1 cellular context compared by ENCODE assay signal in the genomic region with DNA sequence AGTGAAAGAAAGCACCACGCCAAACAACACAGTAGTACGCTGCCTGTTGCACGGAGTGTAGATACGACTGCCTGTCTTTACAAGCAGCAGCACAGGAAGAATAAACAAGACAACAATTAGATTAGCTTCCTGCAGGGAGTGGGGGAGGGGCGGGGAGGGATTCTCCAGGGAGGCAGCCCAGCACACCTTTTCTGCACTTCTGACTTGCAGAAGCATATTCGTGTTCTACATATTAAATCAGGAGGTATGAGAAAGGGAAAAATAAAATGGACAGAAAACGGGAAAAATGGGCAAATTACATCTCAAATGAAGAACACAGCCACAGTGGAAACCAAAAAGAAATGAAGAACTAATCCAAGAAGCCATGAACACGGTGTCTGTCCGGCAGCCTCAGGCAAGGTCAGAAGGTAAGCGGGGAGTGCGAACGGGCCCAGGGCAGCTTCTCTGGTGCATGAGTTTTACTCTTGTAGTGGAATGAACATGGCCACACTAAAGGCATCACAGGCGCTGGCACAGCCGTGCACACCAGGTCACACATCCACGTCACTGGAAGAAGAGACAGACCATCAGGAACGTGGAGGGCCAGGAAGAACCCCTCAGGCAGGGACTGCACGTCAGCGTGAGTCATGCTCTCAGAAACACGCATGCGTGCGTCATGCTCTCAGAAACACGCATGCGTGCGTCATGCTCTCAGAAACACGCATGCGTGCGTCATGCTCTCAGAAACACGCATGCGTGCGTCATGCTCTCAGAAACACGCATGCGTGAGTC.
A peak's percentile ranks its signal among the peaks of the same experiment; 100 is the strongest.
TF ChIP-seq lines count a peak whose summit lies in the region.

No MANE protein-coding gene starts in this region.

TF ChIP-seq in HEK293, 187 proteins besides CTCF, POLR2A, EP300 and RAD21 (continued from another document and continues in another):
- TF ChIP-seq, protein P1, sequence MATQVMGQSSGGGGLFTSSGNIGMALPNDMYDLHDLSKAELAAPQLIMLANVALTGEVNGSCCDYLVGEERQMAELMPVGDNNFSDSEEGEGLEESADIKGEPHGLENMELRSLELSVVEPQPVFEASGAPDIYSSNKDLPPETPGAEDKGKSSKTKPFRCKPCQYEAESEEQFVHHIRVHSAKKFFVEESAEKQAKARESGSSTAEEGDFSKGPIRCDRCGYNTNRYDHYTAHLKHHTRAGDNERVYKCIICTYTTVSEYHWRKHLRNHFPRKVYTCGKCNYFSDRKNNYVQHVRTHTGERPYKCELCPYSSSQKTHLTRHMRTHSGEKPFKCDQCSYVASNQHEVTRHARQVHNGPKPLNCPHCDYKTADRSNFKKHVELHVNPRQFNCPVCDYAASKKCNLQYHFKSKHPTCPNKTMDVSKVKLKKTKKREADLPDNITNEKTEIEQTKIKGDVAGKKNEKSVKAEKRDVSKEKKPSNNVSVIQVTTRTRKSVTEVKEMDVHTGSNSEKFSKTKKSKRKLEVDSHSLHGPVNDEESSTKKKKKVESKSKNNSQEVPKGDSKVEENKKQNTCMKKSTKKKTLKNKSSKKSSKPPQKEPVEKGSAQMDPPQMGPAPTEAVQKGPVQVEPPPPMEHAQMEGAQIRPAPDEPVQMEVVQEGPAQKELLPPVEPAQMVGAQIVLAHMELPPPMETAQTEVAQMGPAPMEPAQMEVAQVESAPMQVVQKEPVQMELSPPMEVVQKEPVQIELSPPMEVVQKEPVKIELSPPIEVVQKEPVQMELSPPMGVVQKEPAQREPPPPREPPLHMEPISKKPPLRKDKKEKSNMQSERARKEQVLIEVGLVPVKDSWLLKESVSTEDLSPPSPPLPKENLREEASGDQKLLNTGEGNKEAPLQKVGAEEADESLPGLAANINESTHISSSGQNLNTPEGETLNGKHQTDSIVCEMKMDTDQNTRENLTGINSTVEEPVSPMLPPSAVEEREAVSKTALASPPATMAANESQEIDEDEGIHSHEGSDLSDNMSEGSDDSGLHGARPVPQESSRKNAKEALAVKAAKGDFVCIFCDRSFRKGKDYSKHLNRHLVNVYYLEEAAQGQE (tag by site-specific recombination; IDR thresholded peaks at IDR 0.05) = no peak
- TF ChIP-seq, protein P2, sequence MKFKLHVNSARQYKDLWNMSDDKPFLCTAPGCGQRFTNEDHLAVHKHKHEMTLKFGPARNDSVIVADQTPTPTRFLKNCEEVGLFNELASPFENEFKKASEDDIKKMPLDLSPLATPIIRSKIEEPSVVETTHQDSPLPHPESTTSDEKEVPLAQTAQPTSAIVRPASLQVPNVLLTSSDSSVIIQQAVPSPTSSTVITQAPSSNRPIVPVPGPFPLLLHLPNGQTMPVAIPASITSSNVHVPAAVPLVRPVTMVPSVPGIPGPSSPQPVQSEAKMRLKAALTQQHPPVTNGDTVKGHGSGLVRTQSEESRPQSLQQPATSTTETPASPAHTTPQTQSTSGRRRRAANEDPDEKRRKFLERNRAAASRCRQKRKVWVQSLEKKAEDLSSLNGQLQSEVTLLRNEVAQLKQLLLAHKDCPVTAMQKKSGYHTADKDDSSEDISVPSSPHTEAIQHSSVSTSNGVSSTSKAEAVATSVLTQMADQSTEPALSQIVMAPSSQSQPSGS (tag by site-specific recombination; IDR thresholded peaks at IDR 0.05; ENCODE audit: low read depth) = 0 out of 2 replicates have a peak, but pooled peaks have one; percentile 34
- TF ChIP-seq SCRT1 (tag by site-specific recombination; IDR thresholded peaks at IDR 0.05; ENCODE audit: borderline replicate concordance) = no peak
- no peak for TF ChIP-seq ZFP41 (tag by site-specific recombination; IDR thresholded peaks at IDR 0.05; ENCODE audit: borderline replicate concordance)
- no peak for TF ChIP-seq ZNF677 (tag by site-specific recombination; IDR thresholded peaks at IDR 0.05)
- peak; percentile 67 for TF ChIP-seq ZNF335 (tag by site-specific recombination; conservative IDR thresholded peaks at IDR 0.05)
- no peak for TF ChIP-seq ZNF416 (tag by site-specific recombination; IDR thresholded peaks at IDR 0.05)
- TF ChIP-seq ZNF404 (tag by site-specific recombination; IDR thresholded peaks at IDR 0.05) = no peak
- TF ChIP-seq, protein P3, sequence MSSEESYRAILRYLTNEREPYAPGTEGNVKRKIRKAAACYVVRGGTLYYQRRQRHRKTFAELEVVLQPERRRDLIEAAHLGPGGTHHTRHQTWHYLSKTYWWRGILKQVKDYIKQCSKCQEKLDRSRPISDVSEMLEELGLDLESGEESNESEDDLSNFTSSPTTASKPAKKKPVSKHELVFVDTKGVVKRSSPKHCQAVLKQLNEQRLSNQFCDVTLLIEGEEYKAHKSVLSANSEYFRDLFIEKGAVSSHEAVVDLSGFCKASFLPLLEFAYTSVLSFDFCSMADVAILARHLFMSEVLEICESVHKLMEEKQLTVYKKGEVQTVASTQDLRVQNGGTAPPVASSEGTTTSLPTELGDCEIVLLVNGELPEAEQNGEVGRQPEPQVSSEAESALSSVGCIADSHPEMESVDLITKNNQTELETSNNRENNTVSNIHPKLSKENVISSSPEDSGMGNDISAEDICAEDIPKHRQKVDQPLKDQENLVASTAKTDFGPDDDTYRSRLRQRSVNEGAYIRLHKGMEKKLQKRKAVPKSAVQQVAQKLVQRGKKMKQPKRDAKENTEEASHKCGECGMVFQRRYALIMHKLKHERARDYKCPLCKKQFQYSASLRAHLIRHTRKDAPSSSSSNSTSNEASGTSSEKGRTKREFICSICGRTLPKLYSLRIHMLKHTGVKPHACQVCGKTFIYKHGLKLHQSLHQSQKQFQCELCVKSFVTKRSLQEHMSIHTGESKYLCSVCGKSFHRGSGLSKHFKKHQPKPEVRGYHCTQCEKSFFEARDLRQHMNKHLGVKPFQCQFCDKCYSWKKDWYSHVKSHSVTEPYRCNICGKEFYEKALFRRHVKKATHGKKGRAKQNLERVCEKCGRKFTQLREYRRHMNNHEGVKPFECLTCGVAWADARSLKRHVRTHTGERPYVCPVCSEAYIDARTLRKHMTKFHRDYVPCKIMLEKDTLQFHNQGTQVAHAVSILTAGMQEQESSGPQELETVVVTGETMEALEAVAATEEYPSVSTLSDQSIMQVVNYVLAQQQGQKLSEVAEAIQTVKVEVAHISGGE (tag by site-specific recombination; conservative IDR thresholded peaks at IDR 0.05; ENCODE audit: low read depth) = no peak
- TF ChIP-seq ZNF211 (tag by site-specific recombination; IDR thresholded peaks at IDR 0.05; ENCODE audit: low read depth) = no peak
- TF ChIP-seq, protein P4, sequence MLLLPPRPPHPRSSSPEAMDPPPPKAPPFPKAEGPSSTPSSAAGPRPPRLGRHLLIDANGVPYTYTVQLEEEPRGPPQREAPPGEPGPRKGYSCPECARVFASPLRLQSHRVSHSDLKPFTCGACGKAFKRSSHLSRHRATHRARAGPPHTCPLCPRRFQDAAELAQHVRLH (tag by site-specific recombination; IDR thresholded peaks at IDR 0.05) = no peak
- TF ChIP-seq ZNF426 (tag by site-specific recombination; IDR thresholded peaks at IDR 0.05) = no peak
- TF ChIP-seq ZNF132 (tag by site-specific recombination; IDR thresholded peaks at IDR 0.05; ENCODE audit: borderline replicate concordance) = no peak
- TF ChIP-seq ZNF76 (tag by site-specific recombination; IDR thresholded peaks at IDR 0.05; ENCODE audit: borderline replicate concordance, low read depth) = no peak
- no peak for TF ChIP-seq ZNF221 (tag by site-specific recombination; IDR thresholded peaks at IDR 0.05; ENCODE audit: borderline replicate concordance)
- TF ChIP-seq ZNF114 (tag by site-specific recombination; IDR thresholded peaks at IDR 0.05) = no peak
- no peak for TF ChIP-seq ZNF175 (tag by site-specific recombination; IDR thresholded peaks at IDR 0.05)
- TF ChIP-seq, protein P5, sequence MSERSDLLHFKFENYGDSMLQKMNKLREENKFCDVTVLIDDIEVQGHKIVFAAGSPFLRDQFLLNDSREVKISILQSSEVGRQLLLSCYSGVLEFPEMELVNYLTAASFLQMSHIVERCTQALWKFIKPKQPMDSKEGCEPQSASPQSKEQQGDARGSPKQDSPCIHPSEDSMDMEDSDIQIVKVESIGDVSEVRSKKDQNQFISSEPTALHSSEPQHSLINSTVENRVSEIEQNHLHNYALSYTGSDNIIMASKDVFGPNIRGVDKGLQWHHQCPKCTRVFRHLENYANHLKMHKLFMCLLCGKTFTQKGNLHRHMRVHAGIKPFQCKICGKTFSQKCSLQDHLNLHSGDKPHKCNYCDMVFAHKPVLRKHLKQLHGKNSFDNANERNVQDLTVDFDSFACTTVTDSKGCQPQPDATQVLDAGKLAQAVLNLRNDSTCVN (tag by site-specific recombination; optimal IDR thresholded peaks at IDR 0.05) = peak; percentile 29
- no peak for TF ChIP-seq ZNF302 (tag by site-specific recombination; IDR thresholded peaks at IDR 0.05; ENCODE audit: low read depth)
- peak; percentile 51 for TF ChIP-seq ZEB2 (tag by site-specific recombination; IDR thresholded peaks at IDR 0.05)
- 0 out of 2 replicates have a peak, but pooled peaks have one; percentile 50 for TF ChIP-seq ZNF561 (tag by site-specific recombination; IDR thresholded peaks at IDR 0.05; ENCODE audit: borderline replicate concordance)
- TF ChIP-seq, protein P6, sequence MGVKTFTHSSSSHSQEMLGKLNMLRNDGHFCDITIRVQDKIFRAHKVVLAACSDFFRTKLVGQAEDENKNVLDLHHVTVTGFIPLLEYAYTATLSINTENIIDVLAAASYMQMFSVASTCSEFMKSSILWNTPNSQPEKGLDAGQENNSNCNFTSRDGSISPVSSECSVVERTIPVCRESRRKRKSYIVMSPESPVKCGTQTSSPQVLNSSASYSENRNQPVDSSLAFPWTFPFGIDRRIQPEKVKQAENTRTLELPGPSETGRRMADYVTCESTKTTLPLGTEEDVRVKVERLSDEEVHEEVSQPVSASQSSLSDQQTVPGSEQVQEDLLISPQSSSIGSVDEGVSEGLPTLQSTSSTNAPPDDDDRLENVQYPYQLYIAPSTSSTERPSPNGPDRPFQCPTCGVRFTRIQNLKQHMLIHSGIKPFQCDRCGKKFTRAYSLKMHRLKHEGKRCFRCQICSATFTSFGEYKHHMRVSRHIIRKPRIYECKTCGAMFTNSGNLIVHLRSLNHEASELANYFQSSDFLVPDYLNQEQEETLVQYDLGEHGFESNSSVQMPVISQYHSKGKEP (tag by site-specific recombination; IDR thresholded peaks at IDR 0.05) = no peak
- TF ChIP-seq ZNF394 (tag by site-specific recombination; IDR thresholded peaks at IDR 0.05; ENCODE audit: borderline replicate concordance) = peak; percentile 43; the same call in 1 of the 2 replicates
- TF ChIP-seq SP3 (tag by site-specific recombination; IDR thresholded peaks at IDR 0.05) = no peak
- no peak for TF ChIP-seq ZNF660 (tag by site-specific recombination; IDR thresholded peaks at IDR 0.05)
- TF ChIP-seq, protein P7, sequence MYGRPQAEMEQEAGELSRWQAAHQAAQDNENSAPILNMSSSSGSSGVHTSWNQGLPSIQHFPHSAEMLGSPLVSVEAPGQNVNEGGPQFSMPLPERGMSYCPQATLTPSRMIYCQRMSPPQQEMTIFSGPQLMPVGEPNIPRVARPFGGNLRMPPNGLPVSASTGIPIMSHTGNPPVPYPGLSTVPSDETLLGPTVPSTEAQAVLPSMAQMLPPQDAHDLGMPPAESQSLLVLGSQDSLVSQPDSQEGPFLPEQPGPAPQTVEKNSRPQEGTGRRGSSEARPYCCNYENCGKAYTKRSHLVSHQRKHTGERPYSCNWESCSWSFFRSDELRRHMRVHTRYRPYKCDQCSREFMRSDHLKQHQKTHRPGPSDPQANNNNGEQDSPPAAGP (tag by site-specific recombination; IDR thresholded peaks at IDR 0.05) = no peak
- no peak for TF ChIP-seq ZNF626 (tag by site-specific recombination; IDR thresholded peaks at IDR 0.05)
- no peak for TF ChIP-seq ZNF521 (tag by site-specific recombination; IDR thresholded peaks at IDR 0.05)
- TF ChIP-seq, protein P8, sequence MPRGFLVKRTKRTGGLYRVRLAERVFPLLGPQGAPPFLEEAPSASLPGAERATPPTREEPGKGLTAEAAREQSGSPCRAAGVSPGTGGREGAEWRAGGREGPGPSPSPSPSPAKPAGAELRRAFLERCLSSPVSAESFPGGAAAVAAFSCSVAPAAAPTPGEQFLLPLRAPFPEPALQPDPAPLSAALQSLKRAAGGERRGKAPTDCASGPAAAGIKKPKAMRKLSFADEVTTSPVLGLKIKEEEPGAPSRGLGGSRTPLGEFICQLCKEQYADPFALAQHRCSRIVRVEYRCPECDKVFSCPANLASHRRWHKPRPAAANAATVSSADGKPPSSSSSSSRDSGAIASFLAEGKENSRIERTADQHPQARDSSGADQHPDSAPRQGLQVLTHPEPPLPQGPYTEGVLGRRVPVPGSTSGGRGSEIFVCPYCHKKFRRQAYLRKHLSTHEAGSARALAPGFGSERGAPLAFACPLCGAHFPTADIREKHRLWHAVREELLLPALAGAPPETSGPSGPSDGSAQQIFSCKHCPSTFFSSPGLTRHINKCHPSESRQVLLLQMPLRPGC (tag by site-specific recombination; IDR thresholded peaks at IDR 0.05) = 0 out of 2 replicates have a peak, but pooled peaks have one; percentile 28
- TF ChIP-seq, protein P9, sequence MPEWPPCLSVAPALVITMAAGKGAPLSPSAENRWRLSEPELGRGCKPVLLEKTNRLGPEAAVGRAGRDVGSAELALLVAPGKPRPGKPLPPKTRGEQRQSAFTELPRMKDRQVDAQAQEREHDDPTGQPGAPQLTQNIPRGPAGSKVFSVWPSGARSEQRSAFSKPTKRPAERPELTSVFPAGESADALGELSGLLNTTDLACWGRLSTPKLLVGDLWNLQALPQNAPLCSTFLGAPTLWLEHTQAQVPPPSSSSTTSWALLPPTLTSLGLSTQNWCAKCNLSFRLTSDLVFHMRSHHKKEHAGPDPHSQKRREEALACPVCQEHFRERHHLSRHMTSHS (tag by site-specific recombination; IDR thresholded peaks at IDR 0.05) = no peak
- TF ChIP-seq GLIS1 (tag by site-specific recombination; IDR thresholded peaks at IDR 0.05) = peak; percentile 19; the same call in 1 of the 2 replicates
- no peak for TF ChIP-seq ZNF350 (tag by site-specific recombination; IDR thresholded peaks at IDR 0.05)
- TF ChIP-seq, protein P10, sequence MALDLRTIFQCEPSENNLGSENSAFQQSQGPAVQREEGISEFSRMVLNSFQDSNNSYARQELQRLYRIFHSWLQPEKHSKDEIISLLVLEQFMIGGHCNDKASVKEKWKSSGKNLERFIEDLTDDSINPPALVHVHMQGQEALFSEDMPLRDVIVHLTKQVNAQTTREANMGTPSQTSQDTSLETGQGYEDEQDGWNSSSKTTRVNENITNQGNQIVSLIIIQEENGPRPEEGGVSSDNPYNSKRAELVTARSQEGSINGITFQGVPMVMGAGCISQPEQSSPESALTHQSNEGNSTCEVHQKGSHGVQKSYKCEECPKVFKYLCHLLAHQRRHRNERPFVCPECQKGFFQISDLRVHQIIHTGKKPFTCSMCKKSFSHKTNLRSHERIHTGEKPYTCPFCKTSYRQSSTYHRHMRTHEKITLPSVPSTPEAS (tag by site-specific recombination; IDR thresholded peaks at IDR 0.05) = no peak
- TF ChIP-seq ZNF558 (tag by site-specific recombination; IDR thresholded peaks at IDR 0.05) = no peak
- TF ChIP-seq, protein P11, sequence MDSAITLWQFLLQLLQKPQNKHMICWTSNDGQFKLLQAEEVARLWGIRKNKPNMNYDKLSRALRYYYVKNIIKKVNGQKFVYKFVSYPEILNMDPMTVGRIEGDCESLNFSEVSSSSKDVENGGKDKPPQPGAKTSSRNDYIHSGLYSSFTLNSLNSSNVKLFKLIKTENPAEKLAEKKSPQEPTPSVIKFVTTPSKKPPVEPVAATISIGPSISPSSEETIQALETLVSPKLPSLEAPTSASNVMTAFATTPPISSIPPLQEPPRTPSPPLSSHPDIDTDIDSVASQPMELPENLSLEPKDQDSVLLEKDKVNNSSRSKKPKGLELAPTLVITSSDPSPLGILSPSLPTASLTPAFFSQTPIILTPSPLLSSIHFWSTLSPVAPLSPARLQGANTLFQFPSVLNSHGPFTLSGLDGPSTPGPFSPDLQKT (IDR thresholded peaks at IDR 0.05; ENCODE audit: borderline replicate concordance, low read depth, low read length) = no peak
- no peak for TF ChIP-seq ZNF585B (tag by site-specific recombination; IDR thresholded peaks at IDR 0.05)
- no peak for TF ChIP-seq ZNF792 (tag by site-specific recombination; IDR thresholded peaks at IDR 0.05)
